Comparison of ENCODE assay signal across 21 cellular contexts in genomic region chr11:76524461-76524860, GRCh38.
DNase-seq lines count a peak whose midpoint lies in the region; ATAC-seq, FAIRE-seq and TF ChIP-seq lines count a peak whose summit lies in the region.
"Had no signal": no experiment of that assay in that cellular context is flagged by ENCODE, and none has a peak within 500 bp of the region (broad histone marks: within the 10 kb centered on the region; RNA-seq: fewer than 3 reads in every experiment).

No MANE protein-coding gene starts in this region.

- H3K27ac ChIP-seq in breast epithelium (no peak overlapping the region), Panc1 (ENCODE audit: low read length) (no peak overlapping the region)
- H3K27ac ChIP-seq: epithelial cell of prostate, gastroesophageal sphincter, KMS-11, left ventricle myocardium inferior, SK-N-MC, spleen, upper lobe of right lung had no signal

- H3K9me3 ChIP-seq in breast epithelium (no peaks in the 10 kb centered on the region), Panc1 (ENCODE audit: control insufficient read depth, insufficient read depth, low read depth, low read length) (no peaks in the 10 kb centered on the region)
- H3K9me3 ChIP-seq: gastroesophageal sphincter, left ventricle myocardium inferior, spleen, upper lobe of right lung had no signal

- ATAC-seq in Panc1 (peak; percentile 77), GM19467 (IDR thresholded peaks at IDR 0.05; ENCODE audit: unreplicated experiment) (no peak)
- ATAC-seq: activated T-helper 17 cell treated with anti-CD3 and anti-CD28 coated beads, Interleukin-2, amount 50 U/mL, for 72 hours had no signal

- in situ Hi-C loops in Panc1 (cut with HindIII; ENCODE audit: low pct_unique_long_range_greater_than_20kb, low sequenced_read_pairs), result no loop called here

- H3K4me3 ChIP-seq in breast epithelium, result no peak overlapping the region
- no peak overlapping the region for H3K4me3 ChIP-seq in Panc1 (ENCODE audit: low read depth in 2 of 2, low read length in 2 of 2)
- H3K4me3 ChIP-seq in bronchial epithelial cell (ENCODE audit: low read depth, low read length), result no peak overlapping the region
- H3K4me3 ChIP-seq: gastroesophageal sphincter, left ventricle myocardium inferior, SK-N-MC, spleen, upper lobe of right lung had no signal

- H3K4me3 Mint-ChIP-seq in MCF 10A (ENCODE audit: unreplicated experiment), result no peak overlapping the region
- H3K4me3 Mint-ChIP-seq in endothelial cell (ENCODE audit: unreplicated experiment), result no peak overlapping the region
- H3K4me3 Mint-ChIP-seq: activated naive CD8-positive, alpha-beta T cell treated with anti-CD3 and anti-CD28 coated beads, Interleukin-2, amount 10 ng/mL, durations not matched to agents 7 days and 5 days; activated T-helper 17 cell treated with anti-CD3 and anti-CD28 coated beads, Interleukin-2, amount 50 U/mL, for 72 hours; CD14-positive monocyte had no signal

- H3K4me1 ChIP-seq in breast epithelium, result no peaks in the 10 kb centered on the region
- H3K4me1 ChIP-seq in Panc1 (ENCODE audit: control insufficient read depth, insufficient read depth, low read length), result no peaks in the 10 kb centered on the region
- H3K4me1 ChIP-seq: spleen had no signal

- TF ChIP-seq POLR2A in breast epithelium (IDR thresholded peaks at IDR 0.05), result no peak

- no peak for FAIRE-seq in bronchial epithelial cell (lab: Jason Lieb, UNC)

- TF ChIP-seq CTCF in MCF 10A (IDR thresholded peaks at IDR 0.05; ENCODE audit: unreplicated experiment) (no peak), breast epithelium (IDR thresholded peaks at IDR 0.05) (no peak), Panc1 (IDR thresholded peaks at IDR 0.05) (no peak), bronchial epithelial cell (IDR thresholded peaks at IDR 0.05; ENCODE audit: insufficient read depth, low read length, severe bottlenecking) (no peak), endothelial cell (IDR thresholded peaks at IDR 0.05; ENCODE audit: unreplicated experiment) (no peak)

- peaks cover 13% of the 10 kb centered on the region for H3K36me3 ChIP-seq in breast epithelium
- no peaks in the 10 kb centered on the region; the same call in 1 of the 2 replicates for H3K36me3 ChIP-seq in Panc1 (ENCODE audit: control insufficient read depth, insufficient read depth, low read length)
- H3K36me3 ChIP-seq in bronchial epithelial cell (ENCODE audit: control insufficient read depth, insufficient read depth, low read length), result peaks cover 1% of the 10 kb centered on the region

- CTCF ChIA-PET in MCF 10A (lab: Yijun Ruan, JAX) (interaction anchor here (0.6 to 1.1 kb wide), 6 partner anchors 11 to 628 kb away, joined by 3 to 4 read pairs (median 4); no protein-coding TSS in a partner anchor), Panc1 (lab: Charles Lee) (no interaction called here)

- intact Hi-C loops in MCF 10A (cut with micrococcal nuclease), result no loop called here
- intact Hi-C loops in breast epithelium (cut with DNase I; ENCODE audit: low total_unique reads), result no loop called here
- intact Hi-C loops in Panc1 (cut with micrococcal nuclease; ENCODE audit: unreplicated experiment), result loop anchor here (10.0 kb wide), 1 partner anchor 160 kb away; no protein-coding TSS in a partner anchor

- H3K27ac Mint-ChIP-seq in MCF 10A (ENCODE audit: low read depth, unreplicated experiment), result no peak overlapping the region
- H3K27ac Mint-ChIP-seq in endothelial cell (ENCODE audit: unreplicated experiment), result no peak overlapping the region
- H3K27ac Mint-ChIP-seq: activated naive CD8-positive, alpha-beta T cell treated with anti-CD3 and anti-CD28 coated beads, Interleukin-2, amount 10 ng/mL, durations not matched to agents 7 days and 5 days; activated T-helper 17 cell treated with anti-CD3 and anti-CD28 coated beads, Interleukin-2, amount 50 U/mL, for 72 hours had no signal

- POLR2A ChIA-PET in MCF 10A (lab: Yijun Ruan, JAX) (interaction anchor here (0.5 to 1.2 kb wide), 3 partner anchors 9 to 80 kb away, joined by 3 to 4 read pairs (median 4); partner anchors contain the start of gene EMSY), Panc1 (lab: Charles Lee) (no interaction called here)

- H3K4me1 Mint-ChIP-seq in MCF 10A (ENCODE audit: insufficient read depth, unreplicated experiment) (peaks cover 11% of the 10 kb centered on the region), endothelial cell (ENCODE audit: unreplicated experiment) (no peaks in the 10 kb centered on the region)
- H3K4me1 Mint-ChIP-seq: activated naive CD8-positive, alpha-beta T cell treated with anti-CD3 and anti-CD28 coated beads, Interleukin-2, amount 10 ng/mL, durations not matched to agents 7 days and 5 days; activated T-helper 17 cell treated with anti-CD3 and anti-CD28 coated beads, Interleukin-2, amount 50 U/mL, for 72 hours had no signal

- no TSS peak for BruUV-seq in MCF 10A (replicated peaks; lab: Mats Ljungman, UMichigan)
- BruUV-seq in Panc1 (replicated peaks; lab: Mats Ljungman, UMichigan), result no TSS peak

- no peaks in the 10 kb centered on the region for H3K9me3 Mint-ChIP-seq in MCF 10A (ENCODE audit: unreplicated experiment)
- H3K9me3 Mint-ChIP-seq in endothelial cell (ENCODE audit: unreplicated experiment), result no peaks in the 10 kb centered on the region
- H3K9me3 Mint-ChIP-seq: activated naive CD8-positive, alpha-beta T cell treated with anti-CD3 and anti-CD28 coated beads, Interleukin-2, amount 10 ng/mL, durations not matched to agents 7 days and 5 days; activated T-helper 17 cell treated with anti-CD3 and anti-CD28 coated beads, Interleukin-2, amount 50 U/mL, for 72 hours; CD14-positive monocyte had no signal

- DNase-seq in MCF 10A (ENCODE audit: unreplicated experiment) (peak; percentile 2), breast epithelium (ENCODE audit: low spot score in 2 of 2) (no peak), Panc1 (ENCODE audit: low read depth, low spot score) (no peak), bronchial epithelial cell (ENCODE audit: low read depth) (peak; percentile 69), NCI-H82 treated with DMSO at 0.1 percent for 48 hours (lab: John Stamatoyannopoulos, UW; ENCODE audit: unreplicated experiment) (no peak), endothelial cell (ENCODE audit: low spot score) (no peak), medulla oblongata (ENCODE audit: extremely low spot score) (no peak)
- DNase-seq: activated CD4-positive, alpha-beta T cell treated with anti-CD3 and anti-CD28 coated beads for 4 hours; activated naive CD8-positive, alpha-beta T cell treated with anti-CD3 and anti-CD28 coated beads, Interleukin-2, amount 10 ng/mL, durations not matched to agents 7 days and 5 days; DMS 273 treated with DMSO at 0.1 percent for 48 hours; left ventricle myocardium inferior; spleen; T-helper 9 cell; upper lobe of right lung had no signal

- H3K27me3 Mint-ChIP-seq in MCF 10A (ENCODE audit: insufficient read depth, unreplicated experiment) (no peaks in the 10 kb centered on the region), endothelial cell (ENCODE audit: unreplicated experiment) (no peaks in the 10 kb centered on the region)
- H3K27me3 Mint-ChIP-seq: activated naive CD8-positive, alpha-beta T cell treated with anti-CD3 and anti-CD28 coated beads, Interleukin-2, amount 10 ng/mL, durations not matched to agents 7 days and 5 days; activated T-helper 17 cell treated with anti-CD3 and anti-CD28 coated beads, Interleukin-2, amount 50 U/mL, for 72 hours had no signal

- H3K27me3 ChIP-seq in breast epithelium (no peaks in the 10 kb centered on the region), Panc1 (ENCODE audit: control insufficient read depth, insufficient read depth, low read length) (no peaks in the 10 kb centered on the region), bronchial epithelial cell (ENCODE audit: control insufficient read depth, insufficient read depth, low read length) (no peaks in the 10 kb centered on the region)
- H3K27me3 ChIP-seq: gastroesophageal sphincter, spleen, upper lobe of right lung had no signal

- peaks cover 28% of the 10 kb centered on the region for H3K36me3 Mint-ChIP-seq in MCF 10A (ENCODE audit: insufficient read depth, unreplicated experiment)
- peaks cover 5% of the 10 kb centered on the region for H3K36me3 Mint-ChIP-seq in endothelial cell (ENCODE audit: low read depth, unreplicated experiment)

Comparison
In these comparisons a context has a peak if more than half of its experiments do, and no peak if none do; other contexts are left out.
1. DNase-seq: peak in MCF 10A (single experiment) and bronchial epithelial cell (single experiment); none in breast epithelium (0 of 2), Panc1 (single experiment), NCI-H82 treated with DMSO at 0.1 percent for 48 hours (single experiment), endothelial cell (single experiment) and medulla oblongata (single experiment).